ENCODE assay signal across 23 cellular contexts in the genomic region with DNA sequence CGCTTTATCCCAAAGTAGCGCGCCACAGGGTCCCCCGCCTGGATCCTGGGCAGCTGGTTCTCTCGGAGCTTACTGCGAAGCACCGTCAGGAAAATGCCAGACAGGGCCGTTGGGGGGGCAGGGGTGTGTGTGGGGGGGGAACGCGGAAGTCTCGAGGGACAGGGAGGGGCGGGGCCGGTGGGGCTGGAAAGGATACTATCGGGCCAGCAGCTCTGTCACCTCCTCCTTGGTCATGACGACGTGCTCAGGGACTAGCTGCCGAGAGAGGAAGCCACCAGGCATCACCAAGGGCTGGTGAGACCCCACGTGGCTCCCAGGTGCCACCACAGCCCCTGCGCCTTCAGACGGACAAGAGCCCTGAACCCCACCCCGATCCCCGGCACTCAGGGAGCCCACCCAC. TPM values are rescaled to one million over a fixed set of nuclear protein-coding genes. Genes with fewer than 3 reads are reported as not detected.
A peak's percentile ranks its signal among the peaks of the same experiment; 100 is the strongest.
DNase-seq lines count a peak whose midpoint lies in the region; ATAC-seq and TF ChIP-seq lines count a peak whose summit lies in the region.
"Had no signal": no experiment of that assay in that cellular context is flagged by ENCODE, and none has a peak within 500 bp of the region (broad histone marks: within the 10 kb centered on the region; RNA-seq: fewer than 3 reads in every experiment).

No MANE protein-coding gene starts in this region.

- H3K27me3 Mint-ChIP-seq in T-helper 2 cell treated with Interferon-gamma antibody and Interleukin-4, amounts not matched to agents 5 μg/mL and 100 μg/mL, for 36 hours (ENCODE audit: low read depth), result no peaks in the 10 kb centered on the region
- H3K27me3 Mint-ChIP-seq in central memory CD8-positive, alpha-beta T cell, result no peaks in the 10 kb centered on the region
- H3K27me3 Mint-ChIP-seq in stimulated activated naive CD8-positive, alpha-beta T cell treated with anti-CD3 and anti-CD28 coated beads, Interleukin-15, amount 100 ng/mL, for 72 hours, result no peaks in the 10 kb centered on the region
- H3K27me3 Mint-ChIP-seq: activated naive CD4-positive, alpha-beta T cell treated with anti-CD3 and anti-CD28 coated beads, Interleukin-2, amount 50 U/mL, for 24 hours; naive B cell had no signal

- peaks cover 46% of the 10 kb centered on the region for H3K36me3 ChIP-seq in right atrium auricular region
- H3K36me3 ChIP-seq: ovary, uterus had no signal

- no peak overlapping the region for H3K27ac ChIP-seq in right atrium auricular region
- H3K27ac ChIP-seq: C4-2B, KMS-11, ovary, uterus had no signal

- no peak for TF ChIP-seq CTCF in right atrium auricular region (IDR thresholded peaks at IDR 0.05)

- peaks cover 0 to 30% of the 10 kb centered on the region in 2 donors for H3K4me1 ChIP-seq in right atrium auricular region

- no peak overlapping the region for H3K4me3 Mint-ChIP-seq in T-helper 2 cell treated with Interferon-gamma antibody and Interleukin-4, amounts not matched to agents 5 μg/mL and 100 μg/mL, for 36 hours
- peak overlapping the region; percentile 67 for H3K4me3 Mint-ChIP-seq in central memory CD8-positive, alpha-beta T cell
- H3K4me3 Mint-ChIP-seq in stimulated activated naive CD8-positive, alpha-beta T cell treated with anti-CD3 and anti-CD28 coated beads, Interleukin-15, amount 100 ng/mL, for 72 hours, result peak overlapping the region; percentile 56 to 61
- H3K4me3 Mint-ChIP-seq: activated naive CD4-positive, alpha-beta T cell treated with anti-CD3 and anti-CD28 coated beads, Interleukin-2, amount 50 U/mL, for 24 hours had no signal

- DNase-seq in Right ventricle myocardium inferior (ENCODE audit: missing footprints), result peak; percentile 17
- DNase-seq in right atrium auricular region (ENCODE audit: low spot score), result no peak
- no peak for DNase-seq in T-helper 2 cell treated with Interferon-gamma antibody and Interleukin-4, amounts not matched to agents 5 μg/mL and 100 μg/mL, for 36 hours (ENCODE audit: low spot score)
- DNase-seq in central memory CD8-positive, alpha-beta T cell (ENCODE audit: low spot score in 2 of 2), result peak in 1 of 2 donors; percentile 59
- DNase-seq in stimulated activated naive CD8-positive, alpha-beta T cell treated with anti-CD3 and anti-CD28 coated beads, Interleukin-15, amount 100 ng/mL, for 72 hours, result peak in 1 of 2 donors; percentile 81
- DNase-seq in SW480 (ENCODE audit: low spot score), result no peak
- DNase-seq in activated CD4-positive, alpha-beta T cell treated with anti-CD3 and anti-CD28 coated beads, Interleukin-2, amount 50 U/mL, for 1 hour, result no peak
- DNase-seq: cerebellar nuclear complex; heart right ventricle; naive B cell; NCI-H1694; NCI-H2227 treated with DMSO at 0.1 percent for 48 hours; ovary; SHP77; stimulated activated CD4-positive, alpha-beta T cell treated with anti-CD3 and anti-CD28 coated beads, Interleukin-12 subunit alpha, Interleukin-12 subunit beta, amount 100 ng/mL, for 4 hours; substantia nigra; uterus had no signal

- no peak overlapping the region for H3K4me3 ChIP-seq in right atrium auricular region
- H3K4me3 ChIP-seq: heart right ventricle, ovary, uterus had no signal

- H3K4me1 Mint-ChIP-seq in T-helper 2 cell treated with Interferon-gamma antibody and Interleukin-4, amounts not matched to agents 5 μg/mL and 100 μg/mL, for 36 hours (ENCODE audit: low read depth), result peaks cover 24% of the 10 kb centered on the region
- peaks cover 40% of the 10 kb centered on the region for H3K4me1 Mint-ChIP-seq in central memory CD8-positive, alpha-beta T cell
- peaks cover 98% of the 10 kb centered on the region for H3K4me1 Mint-ChIP-seq in stimulated activated naive CD8-positive, alpha-beta T cell treated with anti-CD3 and anti-CD28 coated beads, Interleukin-15, amount 100 ng/mL, for 72 hours

- intact Hi-C loops in Right ventricle myocardium inferior (cut with DNase I), result no loop called here

- no peak for ATAC-seq in Right ventricle myocardium inferior
- ATAC-seq in central memory CD8-positive, alpha-beta T cell (replicated peaks; ENCODE audit: extremely low read depth, poor library complexity, severe bottlenecking), result peak; percentile 58
- ATAC-seq in stimulated activated naive CD8-positive, alpha-beta T cell treated with anti-CD3 and anti-CD28 coated beads, Interleukin-15, amount 100 ng/mL, for 72 hours, result peak; percentile 68
- no peak for ATAC-seq in GM18867 (IDR thresholded peaks at IDR 0.05; ENCODE audit: unreplicated experiment)
- ATAC-seq: HCT116, heart right ventricle, right cardiac atrium had no signal

- peaks cover 36% of the 10 kb centered on the region for H3K36me3 Mint-ChIP-seq in T-helper 2 cell treated with Interferon-gamma antibody and Interleukin-4, amounts not matched to agents 5 μg/mL and 100 μg/mL, for 36 hours (ENCODE audit: low read depth)
- peaks cover 76% of the 10 kb centered on the region for H3K36me3 Mint-ChIP-seq in central memory CD8-positive, alpha-beta T cell (ENCODE audit: insufficient read depth)

- H3K27me3 ChIP-seq in right atrium auricular region, result no peaks in the 10 kb centered on the region
- H3K27me3 ChIP-seq: heart right ventricle, ovary, uterus had no signal

- no peaks in the 10 kb centered on the region for H3K9me3 Mint-ChIP-seq in T-helper 2 cell treated with Interferon-gamma antibody and Interleukin-4, amounts not matched to agents 5 μg/mL and 100 μg/mL, for 36 hours
- no peaks in the 10 kb centered on the region for H3K9me3 Mint-ChIP-seq in central memory CD8-positive, alpha-beta T cell
- H3K9me3 Mint-ChIP-seq in stimulated activated naive CD8-positive, alpha-beta T cell treated with anti-CD3 and anti-CD28 coated beads, Interleukin-15, amount 100 ng/mL, for 72 hours, result no peaks in the 10 kb centered on the region
- H3K9me3 Mint-ChIP-seq: activated naive CD4-positive, alpha-beta T cell treated with anti-CD3 and anti-CD28 coated beads, Interleukin-2, amount 50 U/mL, for 24 hours; naive B cell had no signal

- H3K27ac Mint-ChIP-seq in T-helper 2 cell treated with Interferon-gamma antibody and Interleukin-4, amounts not matched to agents 5 μg/mL and 100 μg/mL, for 36 hours, result peak overlapping the region; percentile 20
- H3K27ac Mint-ChIP-seq in central memory CD8-positive, alpha-beta T cell (ENCODE audit: low read depth), result no peak overlapping the region
- H3K27ac Mint-ChIP-seq in stimulated activated naive CD8-positive, alpha-beta T cell treated with anti-CD3 and anti-CD28 coated beads, Interleukin-15, amount 100 ng/mL, for 72 hours, result peak overlapping the region in 1 of 2 donors; percentile 94
- H3K27ac Mint-ChIP-seq: activated naive CD4-positive, alpha-beta T cell treated with anti-CD3 and anti-CD28 coated beads, Interleukin-2, amount 50 U/mL, for 24 hours had no signal

- H3K9me3 ChIP-seq in right atrium auricular region, result no peaks in the 10 kb centered on the region
- H3K9me3 ChIP-seq: heart right ventricle, ovary, uterus had no signal

RNA-seq across cellular contexts. Expression of a gene that starts 5.3 kb away (rescaled TPM):
- total RNA-seq in Right ventricle myocardium inferior, result 142 TPM
- 100 to 1,000 TPM; 149 to 252 TPM for total RNA-seq in right atrium auricular region

RNA-seq across cellular contexts. Expression of a gene that starts 13.9 kb away (rescaled TPM):
- total RNA-seq in Right ventricle myocardium inferior (361 TPM), right atrium auricular region (100 to 1,000 TPM; 404 to 529 TPM)

RNA-seq across cellular contexts. Expression of a gene that starts 22.9 kb away (rescaled TPM):
- total RNA-seq in Right ventricle myocardium inferior (6.6 TPM), right atrium auricular region (10 to 100 TPM in 1 of 2 donors, 1 to 10 TPM in 1; 5.2 to 12.8 TPM)

RNA-seq across cellular contexts. Expression of a gene that starts 50.0 kb away (rescaled TPM):
- total RNA-seq in Right ventricle myocardium inferior (7.7 TPM), right atrium auricular region (1 to 10 TPM; 4.8 to 5.9 TPM)

Comparison
In these comparisons a context has a peak if more than half of its experiments do, and no peak if none do; other contexts are left out.
1. ATAC-seq: peak in central memory CD8-positive, alpha-beta T cell (single experiment) and stimulated activated naive CD8-positive, alpha-beta T cell treated with anti-CD3 and anti-CD28 coated beads, Interleukin-15, amount 100 ng/mL, for 72 hours (single experiment); none in Right ventricle myocardium inferior (single experiment) and GM18867 (single experiment).